15 cellular contexts compared by ENCODE assay signal in the genomic region with DNA sequence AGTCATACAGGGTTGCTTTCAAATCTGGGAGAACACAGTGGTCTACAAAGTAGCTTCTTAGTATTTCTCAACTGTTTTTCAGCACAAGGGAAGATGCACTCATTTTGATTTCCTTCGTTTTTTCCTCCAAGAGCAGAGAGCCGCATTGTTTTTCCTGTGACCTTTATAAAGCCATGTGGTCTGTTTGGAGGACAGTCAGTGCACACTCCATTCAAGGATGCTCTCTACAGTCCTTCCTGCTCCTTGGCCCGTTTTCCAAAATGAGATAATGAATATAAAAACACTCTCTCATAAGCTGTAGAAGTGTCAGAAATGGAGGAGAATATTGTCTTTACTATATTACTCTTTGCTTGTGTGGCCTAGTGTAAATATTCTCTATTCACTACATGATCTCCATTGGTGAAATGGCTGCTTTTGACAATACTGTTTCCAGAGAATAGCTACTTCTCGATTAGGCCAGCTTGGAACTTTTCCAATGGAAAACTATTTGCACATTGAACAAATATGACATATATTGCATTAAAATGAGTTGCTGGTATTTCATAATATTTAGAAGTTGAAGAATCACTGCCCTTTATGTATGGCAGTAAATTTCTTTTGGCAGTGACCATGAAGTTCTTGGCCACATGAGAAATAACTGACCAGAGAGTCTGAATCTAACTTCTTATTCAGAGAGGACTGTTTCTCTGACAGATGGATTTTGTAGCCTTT.
DNase-seq lines count a peak whose midpoint lies in the region; ATAC-seq and TF ChIP-seq lines count a peak whose summit lies in the region.
"Had no signal": no experiment of that assay in that cellular context is flagged by ENCODE, and none has a peak within 500 bp of the region (broad histone marks: within the 10 kb centered on the region; RNA-seq: fewer than 3 reads in every experiment).

No MANE protein-coding gene starts in this region.

- H3K9me3 ChIP-seq in WERI-Rb-1 (ENCODE audit: severe bottlenecking), result no peaks in the 10 kb centered on the region
- H3K9me3 ChIP-seq: heart right ventricle had no signal

- peak; percentile 11 for DNase-seq in GM03348 (ENCODE audit: low spot score)
- no peak for DNase-seq in WERI-Rb-1
- peak; percentile 85 for DNase-seq in fibroblast of peridontal ligament (ENCODE audit: extremely low read depth)
- DNase-seq in sciatic nerve (ENCODE audit: low spot score), result no peak
- DNase-seq in anterior cingulate cortex (lab: John Stamatoyannopoulos, UW), result no peak
- DNase-seq in activated naive CD4-positive, alpha-beta T cell treated with Interleukin-2 at 50 U/mL for 16 hours, result no peak
- DNase-seq: activated CD8-positive, alpha-beta T cell treated with anti-CD3 and anti-CD28 coated beads, Interleukin-2, amount 10 ng/mL, durations not matched to agents 7 days and 5 days; activated naive CD4-positive, alpha-beta T cell treated with anti-CD3 and anti-CD28 coated beads for 36 hours; CD8-positive, alpha-beta T cell; mesenchymal stem cell; stimulated activated CD4-positive, alpha-beta T cell treated with anti-CD3 and anti-CD28 coated beads, Interleukin-4, amount 100 ng/mL, for 24 hours had no signal

- ATAC-seq in sciatic nerve, result peak; percentile 75
- ATAC-seq in HG02981 (IDR thresholded peaks at IDR 0.05; ENCODE audit: unreplicated experiment), result no peak
- ATAC-seq in HG02938 (IDR thresholded peaks at IDR 0.05; ENCODE audit: unreplicated experiment), result no peak
- ATAC-seq: activated CD8-positive, alpha-beta T cell treated with anti-CD3 and anti-CD28 coated beads, Interleukin-2, amount 10 ng/mL, durations not matched to agents 7 days and 5 days; CD8-positive, alpha-beta T cell had no signal

- no peak for TF ChIP-seq CTCF in WERI-Rb-1 (IDR thresholded peaks at IDR 0.05; ENCODE audit: low read depth, low read length)

- no peak overlapping the region for H3K4me3 ChIP-seq in WERI-Rb-1 (ENCODE audit: low read depth, low read length)

- intact Hi-C loops in sciatic nerve (cut with DNase I), result no loop called here

- H3K36me3 ChIP-seq in WERI-Rb-1, result no peaks in the 10 kb centered on the region
- H3K36me3 ChIP-seq: heart right ventricle had no signal

- H3K27ac ChIP-seq in WERI-Rb-1, result peak overlapping the region; percentile 41
- H3K27ac ChIP-seq: KMS-11 had no signal

- no peaks in the 10 kb centered on the region for H3K27me3 ChIP-seq in WERI-Rb-1 (ENCODE audit: insufficient read depth, low read depth, severe bottlenecking)
- H3K27me3 ChIP-seq: heart right ventricle had no signal

Comparison
In these comparisons a context has a peak if more than half of its experiments do, and no peak if none do; other contexts are left out.
1. DNase-seq: peak in GM03348 (single experiment) and fibroblast of peridontal ligament (single experiment); none in WERI-Rb-1 (single experiment), sciatic nerve (single experiment), anterior cingulate cortex (0 of 58) and activated naive CD4-positive, alpha-beta T cell treated with Interleukin-2 at 50 U/mL for 16 hours (single experiment).